8 cellular contexts compared by ENCODE assay signal in the genomic region with DNA sequence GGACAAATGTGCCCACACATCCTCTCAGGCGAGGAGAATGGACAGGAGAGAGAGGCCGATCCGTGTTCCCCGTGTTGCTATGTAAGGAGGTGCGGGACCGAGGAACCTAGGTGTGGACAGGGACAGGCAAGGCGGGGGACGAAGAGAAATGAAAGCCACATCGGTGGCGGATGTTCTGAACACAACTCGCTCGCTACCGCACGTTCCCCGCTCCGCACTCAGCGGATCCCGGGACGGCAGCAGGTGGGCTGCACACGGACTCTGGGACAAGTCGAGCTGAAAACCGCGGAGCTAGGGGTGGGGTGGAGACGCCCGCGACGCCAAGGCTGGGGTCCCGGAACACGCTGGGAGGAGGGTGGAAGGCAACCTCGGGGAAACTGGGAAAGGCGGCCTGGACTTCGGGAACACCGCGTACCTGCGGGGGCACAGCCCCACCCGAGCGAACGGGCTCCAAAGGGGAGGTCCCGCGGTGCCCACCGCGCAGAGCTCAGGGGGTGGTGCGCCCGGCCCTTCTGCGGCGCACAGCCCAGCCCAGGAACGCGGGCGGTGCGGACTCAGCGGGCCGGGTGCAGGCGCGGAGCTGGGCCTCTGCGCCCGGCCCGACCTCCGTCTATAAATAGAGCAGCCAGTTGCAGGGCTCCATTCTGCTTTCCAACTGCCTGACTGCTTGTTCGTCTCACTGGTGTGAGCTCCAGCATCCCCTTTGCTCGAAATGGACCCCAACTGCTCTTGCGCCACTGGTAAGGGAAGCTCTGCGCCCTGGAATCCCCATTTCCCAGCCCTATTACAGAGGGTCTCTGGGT. TPM values are rescaled to one million over a fixed set of nuclear protein-coding genes. Genes with fewer than 3 reads are reported as not detected.
DNase-seq lines count a peak whose midpoint lies in the region; ATAC-seq and TF ChIP-seq lines count a peak whose summit lies in the region.

A gene (plus strand): TSS at position 642 of the 803 bp plus-strand sequence. CDS start 71 bp downstream, at position 713.

- no peak for TF ChIP-seq CTCF in mammary epithelial cell (conservative IDR thresholded peaks at IDR 0.05 in 1 of 2, IDR thresholded peaks at IDR 0.05 in 1 of 2; ENCODE audit: extremely low read depth in 1 of 2, insufficient read depth in 1 of 2, low read depth in 1 of 2, low read length in 2 of 2)

- peaks cover 7% of the 10 kb centered on the region for H3K27me3 ChIP-seq in CD8-positive, alpha-beta memory T cell (ENCODE audit: insufficient read depth, low read length, poor library complexity, severe bottlenecking)
- H3K27me3 ChIP-seq in mammary epithelial cell (ENCODE audit: insufficient read depth, low read length) (no peaks in the 10 kb centered on the region), iPS-20b (ENCODE audit: insufficient read depth, low read length) (peaks cover 100% of the 10 kb centered on the region)

- H3K9me3 ChIP-seq in CD8-positive, alpha-beta memory T cell (ENCODE audit: low read length), result no peaks in the 10 kb centered on the region
- H3K9me3 ChIP-seq in mammary epithelial cell (replicated peaks; ENCODE audit: insufficient read depth, low read length) (no peaks in the 10 kb centered on the region), iPS-20b (ENCODE audit: insufficient read depth, low read depth, low read length) (no peaks in the 10 kb centered on the region)

- peaks cover 4 to 7% of the 10 kb centered on the region in 2 donors for H3K27me3 Mint-ChIP-seq in CD8-positive, alpha-beta memory T cell

- no peaks in the 10 kb centered on the region for H4K20me1 ChIP-seq in mammary epithelial cell (ENCODE audit: insufficient read depth, low read length)

- no peaks in the 10 kb centered on the region for H3K36me3 ChIP-seq in CD8-positive, alpha-beta memory T cell (ENCODE audit: insufficient read depth, low read length)
- H3K36me3 ChIP-seq in mammary epithelial cell (ENCODE audit: insufficient read depth, low read length) (no peaks in the 10 kb centered on the region), iPS-20b (ENCODE audit: insufficient read depth, low read depth, low read length) (no peaks in the 10 kb centered on the region)

- peaks cover 13% of the 10 kb centered on the region for H3K79me2 ChIP-seq in mammary epithelial cell (ENCODE audit: insufficient read depth, low read length)

- H3K4me1 ChIP-seq in CD8-positive, alpha-beta memory T cell (ENCODE audit: insufficient read depth, low read length), result peaks cover 13% of the 10 kb centered on the region
- peaks cover 6% of the 10 kb centered on the region for H3K4me1 ChIP-seq in mammary epithelial cell (ENCODE audit: insufficient read depth, low read length)
- H3K4me1 ChIP-seq in iPS-20b (ENCODE audit: insufficient read depth, low read length), result peaks cover 14% of the 10 kb centered on the region

- peak within 1 kb of the TSS; percentile 24 for H3K27ac ChIP-seq in CD8-positive, alpha-beta memory T cell (ENCODE audit: low read depth, low read length)
- H3K27ac ChIP-seq in mammary epithelial cell (ENCODE audit: insufficient read depth, low read depth, low read length), result peak within 1 kb of the TSS; percentile 44
- no peak within 1 kb of the TSS for H3K27ac ChIP-seq in iPS-20b (ENCODE audit: low read length)

- H3K4me3 Mint-ChIP-seq in CD8-positive, alpha-beta memory T cell, result peak within 1 kb of the TSS; percentile 89 to 94 (median 92)

- peak within 1 kb of the TSS; percentile 76 for H3K4me3 ChIP-seq in CD8-positive, alpha-beta memory T cell (ENCODE audit: low read length)
- H3K4me3 ChIP-seq in mammary epithelial cell (replicated peaks in 1 of 3; ENCODE audit: insufficient read depth in 1 of 3, low read depth in 2 of 3, low read length in 3 of 3), result peak within 1 kb of the TSS; percentile 56 to 70 (median 63)
- H3K4me3 ChIP-seq in iPS-20b (ENCODE audit: low read length), result peak within 1 kb of the TSS; percentile 64

- POLR2A ChIA-PET in CD8-positive, alpha-beta memory T cell (lab: Charles Lee), result interaction anchor here (0.6 to 1.6 kb wide), 7 partner anchors 11 to 199 kb away, joined by 3 to 5 read pairs (median 3); a partner anchor contains a TSS

- CTCF ChIA-PET in CD8-positive, alpha-beta memory T cell (lab: Charles Lee), result interaction anchor here (0.9 to 2.6 kb wide), 6 partner anchors 8 to 111 kb away, joined by 3 to 10 read pairs (median 4); no protein-coding TSS in a partner anchor
- CTCF ChIA-PET in mammary epithelial cell (lab: Charles Lee; ENCODE audit: low non-redundant PET), result no interaction called here

- BruUV-seq in mammary epithelial cell (replicated peaks; lab: Mats Ljungman, UMichigan), result TSS peak; percentile 48

- in situ Hi-C loops in mammary epithelial cell (cut with MboI; ENCODE audit: low sequenced_read_pairs in 2 of 2), result no loop called here

- 2% methylated on average over 33 of the region's 62 CpGs for WGBS in mammary epithelial cell (ENCODE audit: low coverage, missing lambda C conversion rate)

- dilution Hi-C loops in mammary epithelial cell (cut with HindIII; ENCODE audit: low sequenced_read_pairs), result loop anchor here (10.0 kb wide), 1 partner anchor 61 kb away; a partner anchor contains a TSS

- H3K9me3 Mint-ChIP-seq in CD8-positive, alpha-beta memory T cell, result no peaks in the 10 kb centered on the region

- peak within 1 kb of the TSS; percentile 98 for H3K4me2 ChIP-seq in mammary epithelial cell (ENCODE audit: insufficient read depth, low read depth, low read length)

- peak within 1 kb of the TSS; percentile 68 to 96 (median 86) for H3K27ac Mint-ChIP-seq in CD8-positive, alpha-beta memory T cell

- H2AFZ ChIP-seq in mammary epithelial cell (ENCODE audit: low read depth, low read length), result peak within 1 kb of the TSS; percentile 96

- H3K36me3 Mint-ChIP-seq in CD8-positive, alpha-beta memory T cell, result peaks cover 0 to 2% (median 0%) of the 10 kb centered on the region in 3 donors

- peaks cover 14 to 16% (median 15%) of the 10 kb centered on the region in 3 donors for H3K4me1 Mint-ChIP-seq in CD8-positive, alpha-beta memory T cell

- H3K9ac ChIP-seq in mammary epithelial cell (ENCODE audit: insufficient read depth, low read length) (peak within 1 kb of the TSS; percentile 83), iPS-20b (ENCODE audit: low read depth, low read length) (no peak within 1 kb of the TSS)

- ATAC-seq in HG02938 (IDR thresholded peaks at IDR 0.05; ENCODE audit: unreplicated experiment) (peak; percentile 57), sciatic nerve (peak; percentile 91), GM18520 (IDR thresholded peaks at IDR 0.05; ENCODE audit: unreplicated experiment) (no peak), HG02623 (IDR thresholded peaks at IDR 0.05; ENCODE audit: unreplicated experiment) (no peak)

- peak in 4 of 5 donors; percentile 28 to 76 (median 44) for DNase-seq in CD8-positive, alpha-beta memory T cell
- peak; percentile 25 for DNase-seq in SKM-1 (lab: John Stamatoyannopoulos, UW; ENCODE audit: unreplicated experiment)
- peak; percentile 74 for DNase-seq in mammary epithelial cell
- DNase-seq in sciatic nerve (ENCODE audit: low spot score), result peak; percentile 74

- intact Hi-C loops in mammary epithelial cell (cut with micrococcal nuclease), result loop anchor here (1.0 kb wide), 2 partner anchors 8 to 17 kb away; a partner anchor contains a TSS
- intact Hi-C loops in sciatic nerve (cut with DNase I), result no loop called here

RNA-seq across cellular contexts. Expression of the gene that starts here (rescaled TPM):
- total RNA-seq in CD8-positive, alpha-beta memory T cell, result 100 to 1,000 TPM; 153 to 163 TPM
- 40.4 TPM for polyA plus RNA-seq in CD8-positive, alpha-beta memory T cell
- total RNA-seq in mammary epithelial cell, result 100 to 1,000 TPM; 259 to 468 TPM
- polyA plus RNA-seq in mammary epithelial cell, result 2,254 TPM
- 623 TPM for polyA minus RNA-seq in mammary epithelial cell
- 44.7 TPM for total RNA-seq in sciatic nerve

Comparison
In these comparisons a context has a peak if more than half of its experiments do, and no peak if none do; other contexts are left out.
1. RNA of the gene that starts here (polyA plus RNA-seq): 2,254 TPM in mammary epithelial cell (single experiment); 40.4 TPM in CD8-positive, alpha-beta memory T cell (single experiment); every median in the first group is over 10 times any median in the second.
2. ATAC-seq: peak in HG02938 (single experiment) and sciatic nerve (single experiment); none in GM18520 (single experiment) and HG02623 (single experiment).
3. Peak in every context shown above with its lines, with median percentiles within 50 percentile points of each other: DNase-seq and H3K4me3 ChIP-seq.